29 cellular contexts compared by ENCODE assay signal in the genomic region with DNA sequence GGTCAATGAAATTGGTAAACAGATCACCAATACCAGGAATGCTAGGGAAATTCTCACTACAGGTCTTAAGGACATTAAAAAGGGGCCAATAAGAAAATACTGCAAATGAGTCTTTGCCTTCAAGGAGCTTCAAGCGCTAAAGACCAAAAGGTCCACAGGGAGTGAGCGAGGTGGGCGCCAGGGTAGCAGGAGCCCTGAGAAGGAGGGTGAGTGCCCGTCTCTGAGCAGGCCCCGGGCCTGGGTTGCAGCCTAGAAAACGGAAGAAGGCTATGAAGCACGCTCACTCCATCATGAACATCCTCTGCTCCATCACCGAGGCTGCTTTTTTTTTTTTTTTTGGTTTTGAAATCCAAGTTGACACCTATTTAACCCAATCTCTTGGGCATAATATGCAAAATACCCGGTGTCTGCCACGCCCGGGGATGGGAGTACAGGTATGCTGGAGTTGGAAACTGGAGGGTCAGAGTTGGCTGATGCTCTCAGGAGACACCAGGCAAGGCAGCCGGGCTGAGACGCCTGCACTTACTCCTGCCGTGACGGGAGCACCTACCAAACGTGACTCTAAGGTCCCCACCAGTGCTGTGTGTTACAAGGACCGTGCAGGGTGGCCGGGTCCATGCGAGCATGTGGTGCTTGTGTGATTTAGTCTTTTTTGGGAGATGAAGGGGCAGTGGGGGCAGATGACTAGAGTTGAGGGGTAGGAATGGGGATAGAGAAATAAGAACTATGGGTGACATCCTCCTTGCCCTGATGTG.
"Had no signal": no experiment of that assay in that cellular context is flagged by ENCODE, and none has a peak within 500 bp of the region (broad histone marks: within the 10 kb centered on the region; RNA-seq: fewer than 3 reads in every experiment).

No MANE protein-coding gene starts in this region.

- FAIRE-seq: endothelial cell of umbilical vein had no signal

- H3K9me3 ChIP-seq: body of pancreas, gastroesophageal sphincter, neutrophil, thyroid gland, upper lobe of left lung, vagina had no signal

- DNase-seq: activated CD4-positive, alpha-beta memory T cell treated with anti-CD3 and anti-CD28 coated beads, Interleukin-2, amount 10 ng/mL, durations not matched to agents 7 days and 5 days; activated CD4-positive, alpha-beta T cell treated with anti-CD3 and anti-CD28 coated beads for 1 hour; activated CD4-positive, alpha-beta T cell treated with anti-CD3 and anti-CD28 coated beads, Interleukin-2, amount 10 ng/mL, durations not matched to agents 7 days and 5 days; activated CD8-positive, alpha-beta memory T cell treated with anti-CD3 and anti-CD28 coated beads, Interleukin-2, amount 50 U/mL, for 48 hours; activated naive CD4-positive, alpha-beta T cell treated with anti-CD3 and anti-CD28 coated beads for 36 hours; activated naive CD8-positive, alpha-beta T cell treated with anti-CD3 and anti-CD28 coated beads for 36 hours; activated T-cell treated with anti-CD3 and anti-CD28 coated beads, Interleukin-2, amount 50 U/mL, for 4 hours; adrenal gland; aorta; cortex of kidney; effector memory CD8-positive, alpha-beta T cell; islet precursor cell; left colon; stimulated activated CD4-positive, alpha-beta T cell treated with anti-CD3 and anti-CD28 coated beads, Interleukin-12 subunit alpha, Interleukin-12 subunit beta, amount 100 ng/mL, for 4 hours; stimulated activated CD4-positive, alpha-beta T cell treated with anti-CD3 and anti-CD28 coated beads, Interleukin-4, amount 100 ng/mL, for 1 hour; stomach; T-helper 2 cell; thyroid gland; upper lobe of left lung had no signal

- ATAC-seq: activated T-cell treated with anti-CD3 and anti-CD28 coated beads, Interleukin-2, amount 50 U/mL, for 4 hours; body of pancreas; effector memory CD8-positive, alpha-beta T cell; gastroesophageal sphincter; left colon; stimulated activated effector memory CD8-positive, alpha-beta T cell treated with anti-CD3 and anti-CD28 coated beads, Interleukin-12 subunit alpha, Interleukin-12 subunit beta, amount 100 ng/mL, for 72 hours; WTC11 had no signal

- H3K9me3 Mint-ChIP-seq: activated CD4-positive, alpha-beta memory T cell treated with anti-CD3 and anti-CD28 coated beads, Interleukin-2, amount 10 ng/mL, durations not matched to agents 7 days and 5 days; effector memory CD8-positive, alpha-beta T cell had no signal

- H3K27me3 ChIP-seq: adrenal gland, body of pancreas, gastroesophageal sphincter, hepatocyte, neutrophil, right lobe of liver, stomach, thyroid gland, upper lobe of left lung, vagina had no signal

- H3K27ac Mint-ChIP-seq: activated CD4-positive, alpha-beta memory T cell treated with anti-CD3 and anti-CD28 coated beads, Interleukin-2, amount 10 ng/mL, durations not matched to agents 7 days and 5 days; activated CD4-positive, alpha-beta T cell treated with anti-CD3 and anti-CD28 coated beads, Interleukin-2, amount 10 ng/mL, durations not matched to agents 7 days and 5 days; activated naive CD4-positive, alpha-beta T cell treated with anti-CD3 and anti-CD28 coated beads for 36 hours; activated naive CD8-positive, alpha-beta T cell treated with anti-CD3 and anti-CD28 coated beads for 36 hours; nephron; stimulated activated effector memory CD8-positive, alpha-beta T cell treated with anti-CD3 and anti-CD28 coated beads, Interleukin-12 subunit alpha, Interleukin-12 subunit beta, amount 100 ng/mL, for 72 hours; WTC11 had no signal

- H3K27ac ChIP-seq: adrenal gland, body of pancreas, gastroesophageal sphincter, hepatocyte, neutrophil, right lobe of liver, stomach, thyroid gland, upper lobe of left lung, vagina had no signal

- H3K4me3 ChIP-seq: adrenal gland, body of pancreas, gastroesophageal sphincter, hepatocyte, right lobe of liver, stomach, thyroid gland, upper lobe of left lung, vagina had no signal

- H3K4me1 Mint-ChIP-seq: nephron, WTC11 had no signal

- H3K4me1 ChIP-seq: adrenal gland, body of pancreas, right lobe of liver, vagina had no signal

- H3K4me3 Mint-ChIP-seq: activated CD4-positive, alpha-beta memory T cell treated with anti-CD3 and anti-CD28 coated beads, Interleukin-2, amount 10 ng/mL, durations not matched to agents 7 days and 5 days; activated CD4-positive, alpha-beta T cell treated with anti-CD3 and anti-CD28 coated beads, Interleukin-2, amount 10 ng/mL, durations not matched to agents 7 days and 5 days; activated naive CD4-positive, alpha-beta T cell treated with anti-CD3 and anti-CD28 coated beads for 36 hours; activated naive CD8-positive, alpha-beta T cell treated with anti-CD3 and anti-CD28 coated beads for 36 hours; activated T-cell treated with anti-CD3 and anti-CD28 coated beads, Interleukin-2, amount 50 U/mL, for 4 hours; effector memory CD8-positive, alpha-beta T cell; nephron; stimulated activated effector memory CD8-positive, alpha-beta T cell treated with anti-CD3 and anti-CD28 coated beads, Interleukin-12 subunit alpha, Interleukin-12 subunit beta, amount 100 ng/mL, for 72 hours; WTC11 had no signal

- H3K4me2 ChIP-seq: hepatocyte had no signal

- H3K27me3 Mint-ChIP-seq: activated CD4-positive, alpha-beta memory T cell treated with anti-CD3 and anti-CD28 coated beads, Interleukin-2, amount 10 ng/mL, durations not matched to agents 7 days and 5 days; activated CD4-positive, alpha-beta T cell treated with anti-CD3 and anti-CD28 coated beads, Interleukin-2, amount 10 ng/mL, durations not matched to agents 7 days and 5 days; activated naive CD8-positive, alpha-beta T cell treated with anti-CD3 and anti-CD28 coated beads for 36 hours; effector memory CD8-positive, alpha-beta T cell had no signal

- H3K79me2 ChIP-seq: hepatocyte had no signal
